In genomic region chr10:114540191-114540590, GRCh38 we compare ENCODE assay signal across 15 cellular contexts.
DNase-seq lines count a peak whose midpoint lies in the region; ATAC-seq lines count a peak whose summit lies in the region.
"Had no signal": no experiment of that assay in that cellular context is flagged by ENCODE, and none has a peak within 500 bp of the region (broad histone marks: within the 10 kb centered on the region; RNA-seq: fewer than 3 reads in every experiment).

No MANE protein-coding gene starts in this region.

- peaks cover 76% of the 10 kb centered on the region for H3K4me1 Mint-ChIP-seq in stimulated activated naive CD8-positive, alpha-beta T cell treated with anti-CD3 and anti-CD28 coated beads, Interleukin-15, Interleukin-2, amounts not matched to agents 100 ng/mL and 50 ng/mL, for 24 hours (ENCODE audit: low read depth)
- peaks cover 83% of the 10 kb centered on the region for H3K4me1 Mint-ChIP-seq in activated CD8-positive, alpha-beta T cell treated with anti-CD3 and anti-CD28 coated beads, Interleukin-2, amount 10 ng/mL, durations not matched to agents 7 days and 5 days (ENCODE audit: low read depth)
- peaks cover 75 to 79% of the 10 kb centered on the region in 2 donors for H3K4me1 Mint-ChIP-seq in immature natural killer cell

- CTCF ChIA-PET in activated CD8-positive, alpha-beta T cell treated with anti-CD3 and anti-CD28 coated beads, Interleukin-2, amount 10 ng/mL, durations not matched to agents 7 days and 5 days (lab: Charles Lee): interaction anchor here (0.6 to 17.3 kb wide), 8 partner anchors 8 to 236 kb away, joined by 3 to 421 read pairs (median 6); no protein-coding TSS in a partner anchor

- DNase-seq in stimulated activated naive CD8-positive, alpha-beta T cell treated with anti-CD3 and anti-CD28 coated beads, Interleukin-15, Interleukin-2, amounts not matched to agents 100 U/mL and 50 U/mL, for 24 hours: no peak
- DNase-seq in activated CD8-positive, alpha-beta T cell treated with anti-CD3 and anti-CD28 coated beads, Interleukin-2, amount 10 ng/mL, durations not matched to agents 7 days and 5 days: no peak
- no peak for DNase-seq in immature natural killer cell
- no peak for DNase-seq in NCI-H187 treated with DMSO at 0.1 percent for 48 hours (lab: John Stamatoyannopoulos, UW)
- DNase-seq in GM19240 (ENCODE audit: insufficient read length, low spot score): no peak
- DNase-seq: dermis blood vessel endothelial cell, GF-D8, KG1, NCI-H2171, retina, trophoblast cell had no signal

- peak overlapping the region; percentile 97 for H3K27ac Mint-ChIP-seq in stimulated activated naive CD8-positive, alpha-beta T cell treated with anti-CD3 and anti-CD28 coated beads, Interleukin-15, Interleukin-2, amounts not matched to agents 100 ng/mL and 50 ng/mL, for 24 hours
- peak overlapping the region; percentile 98 for H3K27ac Mint-ChIP-seq in activated CD8-positive, alpha-beta T cell treated with anti-CD3 and anti-CD28 coated beads, Interleukin-2, amount 10 ng/mL, durations not matched to agents 7 days and 5 days
- H3K27ac Mint-ChIP-seq in immature natural killer cell: peak overlapping the region; percentile 94 to 100 (median 100)
- H3K27ac Mint-ChIP-seq: B cell had no signal

- POLR2A ChIA-PET in activated CD8-positive, alpha-beta T cell treated with anti-CD3 and anti-CD28 coated beads, Interleukin-2, amount 10 ng/mL, durations not matched to agents 7 days and 5 days (lab: Charles Lee): interaction anchor here (0.7 to 12.0 kb wide), 9 partner anchors 9 to 282 kb away, joined by 3 to 226 read pairs (median 5); partner anchors contain the start of gene FHIP2A

- H3K36me3 Mint-ChIP-seq in stimulated activated naive CD8-positive, alpha-beta T cell treated with anti-CD3 and anti-CD28 coated beads, Interleukin-15, Interleukin-2, amounts not matched to agents 100 ng/mL and 50 ng/mL, for 24 hours (ENCODE audit: low read depth): no peaks in the 10 kb centered on the region
- no peaks in the 10 kb centered on the region for H3K36me3 Mint-ChIP-seq in activated CD8-positive, alpha-beta T cell treated with anti-CD3 and anti-CD28 coated beads, Interleukin-2, amount 10 ng/mL, durations not matched to agents 7 days and 5 days (ENCODE audit: low read depth)
- H3K36me3 Mint-ChIP-seq in immature natural killer cell: no peaks in the 10 kb centered on the region

- no peak for ATAC-seq in stimulated activated naive CD8-positive, alpha-beta T cell treated with anti-CD3 and anti-CD28 coated beads, Interleukin-15, Interleukin-2, amounts not matched to agents 100 U/mL and 50 U/mL, for 24 hours
- no peak for ATAC-seq in activated CD8-positive, alpha-beta T cell treated with anti-CD3 and anti-CD28 coated beads, Interleukin-2, amount 10 ng/mL, durations not matched to agents 7 days and 5 days
- ATAC-seq in GM19035 (IDR thresholded peaks at IDR 0.05; ENCODE audit: unreplicated experiment): no peak

- H3K27me3 Mint-ChIP-seq in stimulated activated naive CD8-positive, alpha-beta T cell treated with anti-CD3 and anti-CD28 coated beads, Interleukin-15, Interleukin-2, amounts not matched to agents 100 ng/mL and 50 ng/mL, for 24 hours: no peaks in the 10 kb centered on the region
- H3K27me3 Mint-ChIP-seq in activated CD8-positive, alpha-beta T cell treated with anti-CD3 and anti-CD28 coated beads, Interleukin-2, amount 10 ng/mL, durations not matched to agents 7 days and 5 days (ENCODE audit: low read depth): no peaks in the 10 kb centered on the region
- H3K27me3 Mint-ChIP-seq in immature natural killer cell (ENCODE audit: low read depth in 3 of 3): peaks cover 11 to 27% (median 25%) of the 10 kb centered on the region in 3 donors
- H3K27me3 Mint-ChIP-seq: B cell had no signal

- no peaks in the 10 kb centered on the region for H3K9me3 Mint-ChIP-seq in stimulated activated naive CD8-positive, alpha-beta T cell treated with anti-CD3 and anti-CD28 coated beads, Interleukin-15, Interleukin-2, amounts not matched to agents 100 ng/mL and 50 ng/mL, for 24 hours
- H3K9me3 Mint-ChIP-seq in activated CD8-positive, alpha-beta T cell treated with anti-CD3 and anti-CD28 coated beads, Interleukin-2, amount 10 ng/mL, durations not matched to agents 7 days and 5 days (ENCODE audit: insufficient read depth): no peaks in the 10 kb centered on the region
- no peaks in the 10 kb centered on the region for H3K9me3 Mint-ChIP-seq in immature natural killer cell

- peak overlapping the region; percentile 74 for H3K4me3 Mint-ChIP-seq in stimulated activated naive CD8-positive, alpha-beta T cell treated with anti-CD3 and anti-CD28 coated beads, Interleukin-15, Interleukin-2, amounts not matched to agents 100 ng/mL and 50 ng/mL, for 24 hours
- peak overlapping the region; percentile 60 for H3K4me3 Mint-ChIP-seq in activated CD8-positive, alpha-beta T cell treated with anti-CD3 and anti-CD28 coated beads, Interleukin-2, amount 10 ng/mL, durations not matched to agents 7 days and 5 days
- H3K4me3 Mint-ChIP-seq in immature natural killer cell: peak overlapping the region in 2 of 5 donors; percentile 13 to 25
- H3K4me3 Mint-ChIP-seq: B cell, brain had no signal
